Comparison of ENCODE assay signal across 9 cellular contexts in genomic region chr2:47070155-47070919, GRCh38.
DNase-seq lines count a peak whose midpoint lies in the region; ATAC-seq and TF ChIP-seq lines count a peak whose summit lies in the region.
"Had no signal": no experiment of that assay in that cellular context is flagged by ENCODE, and none has a peak within 500 bp of the region (broad histone marks: within the 10 kb centered on the region; RNA-seq: fewer than 3 reads in every experiment).

No MANE protein-coding gene starts in this region.

- DNase-seq in EL: peak; percentile 74
- peak in 1 of 5 donors; percentile 47 for DNase-seq in heart left ventricle
- DNase-seq in NAMALWA (ENCODE audit: low spot score): no peak
- DNase-seq: activated CD8-positive, alpha-beta memory T cell treated with anti-CD3 and anti-CD28 coated beads, Interleukin-2, amount 10 ng/mL, durations not matched to agents 7 days and 5 days had no signal

- peak; percentile 4; the same call in 2 of the 3 replicates for ATAC-seq in SK-N-SH treated with all-trans-retinoic acid at 6 μM for 48 hours
- ATAC-seq in heart left ventricle: no peak
- no peak for ATAC-seq in GM19452 (IDR thresholded peaks at IDR 0.05; ENCODE audit: unreplicated experiment)
- ATAC-seq in HG02885 (IDR thresholded peaks at IDR 0.05; ENCODE audit: poor library complexity, unreplicated experiment): no peak
- no peak for ATAC-seq in GM21423 (IDR thresholded peaks at IDR 0.05; ENCODE audit: unreplicated experiment)

- H3K9me3 ChIP-seq in heart left ventricle (no peaks in the 10 kb centered on the region), skeletal muscle satellite cell (replicated peaks; ENCODE audit: low read length) (no peaks in the 10 kb centered on the region)

- peaks cover 0 to 4% (median 0%) of the 10 kb centered on the region in 9 donors for H3K36me3 ChIP-seq in heart left ventricle
- peaks cover 18% of the 10 kb centered on the region for H3K36me3 ChIP-seq in skeletal muscle satellite cell (ENCODE audit: insufficient read depth, low read length)

- H3K27ac ChIP-seq in heart left ventricle: peak overlapping the region; percentile 75 to 99 (median 94)

- TF ChIP-seq POLR2A in heart left ventricle (IDR thresholded peaks at IDR 0.05): no peak

- H3K27me3 ChIP-seq in heart left ventricle (no peaks in the 10 kb centered on the region), skeletal muscle satellite cell (ENCODE audit: control insufficient read depth, insufficient read depth, low read length) (no peaks in the 10 kb centered on the region)

- no peak overlapping the region for H3K4me3 ChIP-seq in heart left ventricle
- no peak overlapping the region for H3K4me3 ChIP-seq in skeletal muscle satellite cell (ENCODE audit: low read length)

- H3K4me1 ChIP-seq in heart left ventricle (peaks cover 33 to 96% (median 81%) of the 10 kb centered on the region in 12 donors), skeletal muscle satellite cell (ENCODE audit: control insufficient read depth, insufficient read depth, low read length) (peaks cover 80% of the 10 kb centered on the region)

- TF ChIP-seq CTCF in heart left ventricle (IDR thresholded peaks at IDR 0.05): no peak

- 53 to 58% (median 57%) methylated on average over 13 of the region's 13 CpGs for WGBS in heart left ventricle, 4 donors

- intact Hi-C loops in heart left ventricle (cut with DNase I): loop anchor here in 1 of 10 donors (5.0 kb wide), 1 partner anchor 202 kb away; no protein-coding TSS in a partner anchor

- H3K9ac ChIP-seq in skeletal muscle satellite cell (ENCODE audit: low read depth, low read length): peak overlapping the region; percentile 96

- H3K4me2 ChIP-seq in skeletal muscle satellite cell (ENCODE audit: low read length): no peak overlapping the region

TF ChIP-seq in SK-N-SH treated with all-trans-retinoic acid at 6 μM for 48 hours, 23 proteins besides CTCF, POLR2A, EP300 and RAD21:
- TF ChIP-seq TCF4 (CRISPR knock-in tag; IDR thresholded peaks at IDR 0.05; ENCODE audit: borderline replicate concordance) (no peak), CREB5 (CRISPR knock-in tag; IDR thresholded peaks at IDR 0.05; ENCODE audit: low read depth) (no peak), SNAI2 (CRISPR knock-in tag; IDR thresholded peaks at IDR 0.05) (no peak), ARNTL (CRISPR knock-in tag; IDR thresholded peaks at IDR 0.05; ENCODE audit: borderline replicate concordance, low read depth) (no peak), BACH2 (CRISPR knock-in tag; IDR thresholded peaks at IDR 0.05; ENCODE audit: borderline replicate concordance) (no peak), ZNF8 (CRISPR knock-in tag; IDR thresholded peaks at IDR 0.05) (no peak), CSDC2 (CRISPR knock-in tag; IDR thresholded peaks at IDR 0.05) (no peak), PATZ1 (CRISPR knock-in tag; IDR thresholded peaks at IDR 0.05; ENCODE audit: borderline replicate concordance) (no peak)
